ENCODE assay signal across 1 cellular context in genomic region chr3:127670761-127671522, GRCh38.
TF ChIP-seq lines count a peak whose summit lies in the region.

No MANE protein-coding gene starts in this region.

TF ChIP-seq in HepG2, 621 proteins besides CTCF, POLR2A, EP300 and RAD21:
- TF ChIP-seq ZFP36L2 (CRISPR knock-in tag; IDR thresholded peaks at IDR 0.05) (no peak), ZNF569 (CRISPR knock-in tag; IDR thresholded peaks at IDR 0.05; ENCODE audit: borderline replicate concordance) (no peak), KIAA2018 (CRISPR knock-in tag; IDR thresholded peaks at IDR 0.05; ENCODE audit: borderline replicate concordance) (no peak), GMEB2 (CRISPR knock-in tag; IDR thresholded peaks at IDR 0.05; ENCODE audit: low read depth) (no peak), SETDB1 (CRISPR knock-in tag; IDR thresholded peaks at IDR 0.05; ENCODE audit: borderline replicate concordance) (no peak), GABPB1 (CRISPR knock-in tag; IDR thresholded peaks at IDR 0.05) (no peak), ZNF720 (CRISPR knock-in tag; IDR thresholded peaks at IDR 0.05) (no peak), ZNF263 (CRISPR knock-in tag; IDR thresholded peaks at IDR 0.05) (no peak), DBP (CRISPR knock-in tag; IDR thresholded peaks at IDR 0.05; ENCODE audit: not compliant biosample characterization) (no peak), SNAPC2 (CRISPR knock-in tag; IDR thresholded peaks at IDR 0.05) (no peak), RFX5 (IDR thresholded peaks at IDR 0.05; ENCODE audit: low read depth, low read length) (no peak), ELF3 (CRISPR knock-in tag; IDR thresholded peaks at IDR 0.05) (no peak), ZNF580 (CRISPR knock-in tag; IDR thresholded peaks at IDR 0.05; ENCODE audit: borderline replicate concordance, low read depth) (no peak), ZFP62 (CRISPR knock-in tag; IDR thresholded peaks at IDR 0.05) (no peak)
TF ChIP-seq in HepG2: peak in this region for 0.
